Comparison of ENCODE assay signal across 7 cellular contexts in genomic region chr21:23968722-23969647, GRCh38.
DNase-seq lines count a peak whose midpoint lies in the region; ATAC-seq and TF ChIP-seq lines count a peak whose summit lies in the region.

No MANE protein-coding gene starts in this region.

- H3K4me1 ChIP-seq in mucosa of descending colon (ENCODE audit: low read depth) (no peaks in the 10 kb centered on the region), upper lobe of left lung (no peaks in the 10 kb centered on the region)

- TF ChIP-seq EP300 in upper lobe of left lung (IDR thresholded peaks at IDR 0.05) = no peak

- peak overlapping the region; percentile 96 for H3K27ac Mint-ChIP-seq in activated naive CD8-positive, alpha-beta T cell treated with anti-CD3 and anti-CD28 coated beads, Interleukin-2, amount 10 ng/mL, durations not matched to agents 7 days and 5 days

- H3K36me3 Mint-ChIP-seq in activated naive CD8-positive, alpha-beta T cell treated with anti-CD3 and anti-CD28 coated beads, Interleukin-2, amount 10 ng/mL, durations not matched to agents 7 days and 5 days = peaks cover 5% of the 10 kb centered on the region

- peaks cover 10% of the 10 kb centered on the region for H3K27me3 Mint-ChIP-seq in activated naive CD8-positive, alpha-beta T cell treated with anti-CD3 and anti-CD28 coated beads, Interleukin-2, amount 10 ng/mL, durations not matched to agents 7 days and 5 days

- H3K4me3 Mint-ChIP-seq in activated naive CD8-positive, alpha-beta T cell treated with anti-CD3 and anti-CD28 coated beads, Interleukin-2, amount 10 ng/mL, durations not matched to agents 7 days and 5 days = peak overlapping the region; percentile 69

- H3K4me1 Mint-ChIP-seq in activated naive CD8-positive, alpha-beta T cell treated with anti-CD3 and anti-CD28 coated beads, Interleukin-2, amount 10 ng/mL, durations not matched to agents 7 days and 5 days = peaks cover 21% of the 10 kb centered on the region

- no peaks in the 10 kb centered on the region for H3K27me3 ChIP-seq in upper lobe of left lung

- peak; percentile 89 for DNase-seq in NAMALWA (ENCODE audit: low spot score)
- DNase-seq in T follicular helper cell (ENCODE audit: low read depth) = peak; percentile 57
- DNase-seq in activated naive CD8-positive, alpha-beta T cell treated with anti-CD3 and anti-CD28 coated beads, Interleukin-2, amount 10 ng/mL, durations not matched to agents 7 days and 5 days = peak; percentile 82
- DNase-seq in mucosa of descending colon = peak in 1 of 3 donors; percentile 54
- DNase-seq in upper lobe of left lung = peak in 1 of 2 donors; percentile 40

- ATAC-seq in GM18517 (IDR thresholded peaks at IDR 0.05; ENCODE audit: unreplicated experiment) = peak; percentile 99
- ATAC-seq in HG02759 (IDR thresholded peaks at IDR 0.05; ENCODE audit: unreplicated experiment) = peak; percentile 93
- peak; percentile 94 for ATAC-seq in activated naive CD8-positive, alpha-beta T cell treated with anti-CD3 and anti-CD28 coated beads, Interleukin-2, amount 10 ng/mL, durations not matched to agents 7 days and 5 days (ENCODE audit: low read depth)
- ATAC-seq in mucosa of descending colon = peak; percentile 77
- ATAC-seq in upper lobe of left lung (ENCODE audit: low FRiP score in 2 of 2) = peak; percentile 47 to 83

- TF ChIP-seq POLR2A in upper lobe of left lung (IDR thresholded peaks at IDR 0.05) = no peak

- H3K4me3 ChIP-seq in mucosa of descending colon (no peak overlapping the region), upper lobe of left lung (no peak overlapping the region)

- POLR2A ChIA-PET in activated naive CD8-positive, alpha-beta T cell treated with anti-CD3 and anti-CD28 coated beads, Interleukin-2, amount 10 ng/mL, durations not matched to agents 7 days and 5 days (lab: Charles Lee) = interaction anchor here (0.6 to 1.4 kb wide), 6 partner anchors 9 to 115 kb away, joined by 3 to 5 read pairs (median 3); no protein-coding TSS in a partner anchor

- H3K36me3 ChIP-seq in mucosa of descending colon (ENCODE audit: low read depth) = no peaks in the 10 kb centered on the region
- H3K36me3 ChIP-seq in upper lobe of left lung = no peaks in the 10 kb centered on the region

- no peak for TF ChIP-seq CTCF in mucosa of descending colon (IDR thresholded peaks at IDR 0.05)
- peak in 5 of 6 experiments; percentile 37 to 59 (median 58) for TF ChIP-seq CTCF in upper lobe of left lung (IDR thresholded peaks at IDR 0.05)

- 40 to 61% methylated on average over 12 to 16 of the region's 16 CpGs for WGBS in upper lobe of left lung, 2 donors

- intact Hi-C loops in mucosa of descending colon (cut with DNase I, micrococcal nuclease) = no loop called here

- H3K27ac ChIP-seq in upper lobe of left lung = no peak overlapping the region

- H3K9me3 ChIP-seq in mucosa of descending colon = peaks cover 36% of the 10 kb centered on the region
- H3K9me3 ChIP-seq in upper lobe of left lung = no peaks in the 10 kb centered on the region

- peaks cover 6% of the 10 kb centered on the region for H3K9me3 Mint-ChIP-seq in activated naive CD8-positive, alpha-beta T cell treated with anti-CD3 and anti-CD28 coated beads, Interleukin-2, amount 10 ng/mL, durations not matched to agents 7 days and 5 days
